Comparison of ENCODE assay signal across 16 cellular contexts in genomic region chr7:135291809-135292253, GRCh38. TPM values are rescaled to one million over a fixed set of nuclear protein-coding genes. Genes with fewer than 3 reads are reported as not detected.
A peak's percentile ranks its signal among the peaks of the same experiment; 100 is the strongest.
DNase-seq lines count a peak whose midpoint lies in the region; ATAC-seq, FAIRE-seq and TF ChIP-seq lines count a peak whose summit lies in the region.
"Had no signal": no experiment of that assay in that cellular context is flagged by ENCODE, and none has a peak within 500 bp of the region (broad histone marks: within the 10 kb centered on the region; RNA-seq: fewer than 3 reads in every experiment).

No MANE protein-coding gene starts in this region.

- H3K9me1 ChIP-seq in endothelial cell of umbilical vein (replicated peaks; ENCODE audit: control insufficient read depth, extremely low read depth, insufficient read depth, low read length) = no peaks in the 10 kb centered on the region

- H3K79me2 ChIP-seq in endothelial cell of umbilical vein (ENCODE audit: control insufficient read depth, insufficient read depth, low read length) = no peaks in the 10 kb centered on the region
- H3K79me2 ChIP-seq in smooth muscle cell (ENCODE audit: low read depth) = no peaks in the 10 kb centered on the region

- H3K4me3 ChIP-seq in breast epithelium = no peak overlapping the region
- H3K4me3 ChIP-seq in endothelial cell of umbilical vein (replicated peaks in 1 of 3; ENCODE audit: insufficient read depth in 1 of 3, low read depth in 1 of 3, low read length in 3 of 3) = no peak overlapping the region
- no peak overlapping the region for H3K4me3 ChIP-seq in smooth muscle cell
- H3K4me3 ChIP-seq: BLaER1 treated with 17β-estradiol and CSF1 and Interleukin-3, amounts not matched to agents 10 nM and 100 nM; prostate gland had no signal

- POLR2A ChIA-PET in MCF 10A (lab: Yijun Ruan, JAX) (interaction anchor here (0.6 to 2.1 kb wide), 10 partner anchors 9 to 59 kb away, joined by 3 to 9 read pairs (median 3); no protein-coding TSS in a partner anchor), endothelial cell of umbilical vein (lab: Charles Lee) (no interaction called here)

- H3K27me3 ChIP-seq in breast epithelium = no peaks in the 10 kb centered on the region
- no peaks in the 10 kb centered on the region for H3K27me3 ChIP-seq in endothelial cell of umbilical vein (ENCODE audit: control insufficient read depth in 2 of 2, insufficient read depth in 2 of 2, low read length in 2 of 2)
- H3K27me3 ChIP-seq in smooth muscle cell (ENCODE audit: low read depth) = no peaks in the 10 kb centered on the region
- H3K27me3 ChIP-seq: BLaER1 treated with 17β-estradiol and CSF1 and Interleukin-3, amounts not matched to agents 10 nM and 100 nM had no signal

- no peak for ATAC-seq in HG02884 (IDR thresholded peaks at IDR 0.05; ENCODE audit: unreplicated experiment)
- ATAC-seq: left cardiac atrium had no signal

- H3K27ac Mint-ChIP-seq in MCF 10A (ENCODE audit: low read depth, unreplicated experiment) = peak overlapping the region; percentile 83
- H3K27ac Mint-ChIP-seq: activated naive CD8-positive, alpha-beta T cell treated with anti-CD3 and anti-CD28 coated beads, Interleukin-2, amount 10 ng/mL, durations not matched to agents 7 days and 5 days had no signal

- peak; percentile 99 for FAIRE-seq in endothelial cell of umbilical vein (lab: Jason Lieb, UNC)
- FAIRE-seq: endometrium, GM12891 had no signal

- H3K9me3 ChIP-seq in breast epithelium (no peaks in the 10 kb centered on the region), endothelial cell of umbilical vein (replicated peaks; ENCODE audit: control insufficient read depth, insufficient read depth, low read length) (no peaks in the 10 kb centered on the region), smooth muscle cell (replicated peaks; ENCODE audit: low read depth) (no peaks in the 10 kb centered on the region)
- H3K9me3 ChIP-seq: prostate gland had no signal

- H3K4me1 Mint-ChIP-seq in MCF 10A (ENCODE audit: insufficient read depth, unreplicated experiment) = peaks cover 13% of the 10 kb centered on the region
- H3K4me1 Mint-ChIP-seq: activated naive CD8-positive, alpha-beta T cell treated with anti-CD3 and anti-CD28 coated beads, Interleukin-2, amount 10 ng/mL, durations not matched to agents 7 days and 5 days had no signal

- CTCF ChIA-PET in MCF 10A (lab: Yijun Ruan, JAX) (interaction anchor here (1.3 to 3.9 kb wide), 2 partner anchors 11 to 44 kb away, joined by 10 to 27 read pairs; no protein-coding TSS in a partner anchor), endothelial cell of umbilical vein (lab: Charles Lee) (interaction anchor here (1.0 to 2.4 kb wide), 5 partner anchors 11 to 267 kb away, joined by 3 to 10 read pairs (median 4); no protein-coding TSS in a partner anchor)

- H3K36me3 ChIP-seq in breast epithelium (no peaks in the 10 kb centered on the region), endothelial cell of umbilical vein (ENCODE audit: control insufficient read depth in 2 of 2, extremely low read depth in 1 of 2, insufficient read depth in 2 of 2, low read length in 2 of 2) (no peaks in the 10 kb centered on the region), smooth muscle cell (ENCODE audit: low read depth) (no peaks in the 10 kb centered on the region)
- H3K36me3 ChIP-seq: BLaER1 treated with 17β-estradiol and CSF1 and Interleukin-3, amounts not matched to agents 10 nM and 100 nM; prostate gland had no signal

- intact Hi-C loops in MCF 10A (cut with micrococcal nuclease) (no loop called here), breast epithelium (cut with DNase I; ENCODE audit: low total_unique reads) (no loop called here), endothelial cell of umbilical vein (cut with micrococcal nuclease) (loop anchor here (2.0 kb wide), 2 partner anchors 29 to 43 kb away; no protein-coding TSS in a partner anchor)

- TF ChIP-seq CTCF in MCF 10A (IDR thresholded peaks at IDR 0.05; ENCODE audit: unreplicated experiment) = no peak
- no peak for TF ChIP-seq CTCF in breast epithelium (IDR thresholded peaks at IDR 0.05)
- TF ChIP-seq CTCF in endothelial cell of umbilical vein (IDR thresholded peaks at IDR 0.05; ENCODE audit: extremely low read depth in 1 of 2, insufficient read depth in 1 of 2, low read depth in 1 of 2, low read length in 2 of 2) = no peak
- TF ChIP-seq CTCF in smooth muscle cell (IDR thresholded peaks at IDR 0.05; ENCODE audit: borderline replicate concordance, insufficient read depth, poor library complexity, severe bottlenecking) = no peak

- H3F3A ChIP-seq in smooth muscle cell (ENCODE audit: low read depth) = no peaks in the 10 kb centered on the region

- BruUV-seq in MCF 10A (replicated peaks; lab: Mats Ljungman, UMichigan) (no TSS peak), endothelial cell of umbilical vein (replicated peaks; lab: Mats Ljungman, UMichigan) (no TSS peak)

- H4K20me1 ChIP-seq in endothelial cell of umbilical vein (replicated peaks; ENCODE audit: control insufficient read depth, extremely low read depth, insufficient read depth, low read length) (no peaks in the 10 kb centered on the region), smooth muscle cell (ENCODE audit: low read depth) (no peaks in the 10 kb centered on the region)
- H4K20me1 ChIP-seq: BLaER1 treated with 17β-estradiol and CSF1 and Interleukin-3, amounts not matched to agents 10 nM and 100 nM had no signal

- H2AFZ ChIP-seq in endothelial cell of umbilical vein (ENCODE audit: low read depth, low read length) (no peak overlapping the region), smooth muscle cell (ENCODE audit: low read depth) (no peak overlapping the region)

- no peaks in the 10 kb centered on the region for H3K9me3 Mint-ChIP-seq in MCF 10A (ENCODE audit: unreplicated experiment)
- H3K9me3 Mint-ChIP-seq: activated naive CD8-positive, alpha-beta T cell treated with anti-CD3 and anti-CD28 coated beads, Interleukin-2, amount 10 ng/mL, durations not matched to agents 7 days and 5 days had no signal

- H3K4me1 ChIP-seq in breast epithelium (no peaks in the 10 kb centered on the region), endothelial cell of umbilical vein (ENCODE audit: control insufficient read depth, extremely low read depth, insufficient read depth, low read length) (peaks cover 22% of the 10 kb centered on the region), smooth muscle cell (ENCODE audit: low read depth) (no peaks in the 10 kb centered on the region)
- H3K4me1 ChIP-seq: prostate gland had no signal

- TF ChIP-seq POLR2A in breast epithelium (IDR thresholded peaks at IDR 0.05) (no peak), endothelial cell of umbilical vein (IDR thresholded peaks at IDR 0.05; ENCODE audit: low read depth, low read length) (peak; percentile 73)

- H3K9ac ChIP-seq in endothelial cell of umbilical vein (replicated peaks; ENCODE audit: extremely low read depth, insufficient read depth, low read length) = peak overlapping the region; percentile 69
- peak overlapping the region; percentile 17 for H3K9ac ChIP-seq in smooth muscle cell (ENCODE audit: low read depth)
- H3K9ac ChIP-seq: BLaER1 treated with 17β-estradiol and CSF1 and Interleukin-3, amounts not matched to agents 10 nM and 100 nM had no signal

- H3K27me3 Mint-ChIP-seq in MCF 10A (ENCODE audit: insufficient read depth, unreplicated experiment) = no peaks in the 10 kb centered on the region

- H3K27ac ChIP-seq in breast epithelium = no peak overlapping the region
- H3K27ac ChIP-seq in endothelial cell of umbilical vein (ENCODE audit: insufficient read depth, low read depth, low read length) = peak overlapping the region; percentile 100
- peak overlapping the region; percentile 78 for H3K27ac ChIP-seq in smooth muscle cell (ENCODE audit: low read depth)
- H3K27ac ChIP-seq: BLaER1 treated with 17β-estradiol and CSF1 and Interleukin-3, amounts not matched to agents 10 nM and 100 nM; prostate gland had no signal

- no peaks in the 10 kb centered on the region for H3K36me3 Mint-ChIP-seq in MCF 10A (ENCODE audit: insufficient read depth, unreplicated experiment)
- H3K36me3 Mint-ChIP-seq: activated naive CD8-positive, alpha-beta T cell treated with anti-CD3 and anti-CD28 coated beads, Interleukin-2, amount 10 ng/mL, durations not matched to agents 7 days and 5 days had no signal

- DNase-seq in MCF 10A (ENCODE audit: unreplicated experiment) (peak; percentile 80), breast epithelium (ENCODE audit: low spot score in 2 of 2) (no peak), NCI-H748 treated with DMSO at 0.1 percent for 48 hours (lab: John Stamatoyannopoulos, UW) (peak; percentile 8), endothelial cell of umbilical vein (ENCODE audit: low read depth, low spot score) (peak; percentile 97), smooth muscle cell (lab: John Stamatoyannopoulos, UW; ENCODE audit: unreplicated experiment) (no peak), NOMO-1 (lab: John Stamatoyannopoulos, UW; ENCODE audit: unreplicated experiment in 2 of 2) (no peak)
- no peak for DNase-seq in effector CD8-positive, alpha-beta T cell (lab: John Stamatoyannopoulos, UW)
- DNase-seq: activated CD4-positive, alpha-beta T cell treated with anti-CD3 and anti-CD28 coated beads, Interleukin-2, amount 50 U/mL, for 1 hour; activated naive CD8-positive, alpha-beta T cell treated with anti-CD3 and anti-CD28 coated beads, Interleukin-2, amount 10 ng/mL, durations not matched to agents 7 days and 5 days; left cardiac atrium; Right ventricle myocardium superior had no signal

- no peak overlapping the region for H3K4me2 ChIP-seq in endothelial cell of umbilical vein (ENCODE audit: insufficient read depth, low read length)
- H3K4me2 ChIP-seq in smooth muscle cell = no peak overlapping the region
- H3K4me2 ChIP-seq: BLaER1 treated with 17β-estradiol and CSF1 and Interleukin-3, amounts not matched to agents 10 nM and 100 nM had no signal

- H3K4me3 Mint-ChIP-seq in MCF 10A (ENCODE audit: unreplicated experiment) = no peak overlapping the region
- H3K4me3 Mint-ChIP-seq: activated naive CD8-positive, alpha-beta T cell treated with anti-CD3 and anti-CD28 coated beads, Interleukin-2, amount 10 ng/mL, durations not matched to agents 7 days and 5 days had no signal

- dilution Hi-C loops in endothelial cell of umbilical vein (cut with MboI; ENCODE audit: extremely low pct_ligation_motif_present, low sequenced_read_pairs) = no loop called here

- 66% methylated on average over 8 of the region's 8 CpGs for WGBS in smooth muscle cell (ENCODE audit: low lambda C conversion rate)

TF ChIP-seq in endothelial cell of umbilical vein, 7 proteins besides CTCF, POLR2A, EP300 and RAD21 (continues in another document):
- TF ChIP-seq GATA2 (IDR thresholded peaks at IDR 0.05; ENCODE audit: insufficient read depth, insufficient read length, low read depth, low read length) = peak; percentile 89

RNA-seq across cellular contexts. Expression of gene STRA8, which starts 58.2 kb away (rescaled TPM):
- total RNA-seq in MCF 10A (2022) = not detected in 2 replicates
- total RNA-seq in breast epithelium = not detected
- total RNA-seq in endothelial cell of umbilical vein = not detected in 2 replicates
- polyA plus RNA-seq in endothelial cell of umbilical vein = not detected in 2 replicates
- not detected in 2 replicates for polyA plus RNA-seq in endothelial cell of umbilical vein (2011; cell fraction: cytosol; rRNA removed)
- polyA plus RNA-seq in endothelial cell of umbilical vein (2011; cell fraction: nucleus; rRNA removed) = not detected in 2 replicates
- polyA plus RNA-seq in endothelial cell of umbilical vein (2012) = not detected in 2 replicates
- not detected in 2 replicates for polyA minus RNA-seq in endothelial cell of umbilical vein
- not detected for polyA minus RNA-seq in endothelial cell of umbilical vein (2011; cell fraction: cytosol; rRNA and poly(A)+ RNA removed)
- not detected in 2 replicates for polyA minus RNA-seq in endothelial cell of umbilical vein (2011; cell fraction: nucleus; rRNA and poly(A)+ RNA removed)
- total RNA-seq in smooth muscle cell = not detected in 2 replicates
- not detected in 2 replicates for polyA plus RNA-seq in smooth muscle cell
- total RNA-seq: activated naive CD8-positive, alpha-beta T cell treated with anti-CD3 and anti-CD28 coated beads, Interleukin-2, amount 10 ng/mL, durations not matched to agents 7 days and 5 days; left cardiac atrium; prostate gland; Right ventricle myocardium superior had no signal

Comparison
In these comparisons a context has a peak if more than half of its experiments do, and no peak if none do; other contexts are left out.
1. DNase-seq: peak in MCF 10A (single experiment), NCI-H748 treated with DMSO at 0.1 percent for 48 hours (single experiment) and endothelial cell of umbilical vein (single experiment); none in breast epithelium (0 of 2), smooth muscle cell (single experiment), effector CD8-positive, alpha-beta T cell (single experiment) and NOMO-1 (0 of 2).
2. H3K27ac ChIP-seq: peak in endothelial cell of umbilical vein (single experiment) and smooth muscle cell (single experiment); none in breast epithelium (0 of 2).